In genomic region chr2:217142649-217143266, GRCh38 we compare ENCODE assay signal across 10 cellular contexts.
DNase-seq lines count a peak whose midpoint lies in the region; ATAC-seq, FAIRE-seq and TF ChIP-seq lines count a peak whose summit lies in the region.
"Had no signal": no experiment of that assay in that cellular context is flagged by ENCODE, and none has a peak within 500 bp of the region (broad histone marks: within the 10 kb centered on the region; RNA-seq: fewer than 3 reads in every experiment).

No MANE protein-coding gene starts in this region.

- FAIRE-seq in HTR-8/SVneo (lab: Jason Lieb, UNC): no peak

- peak; percentile 29 for TF ChIP-seq CTCF in WI38 (IDR thresholded peaks at IDR 0.05; ENCODE audit: low read depth, low read length)

- no peak overlapping the region for H2AFZ ChIP-seq in mesenchymal stem cell (ENCODE audit: low read depth, low read length)

- no peak overlapping the region for H2BK120ac ChIP-seq in mesenchymal stem cell (ENCODE audit: low read depth, low read length)

- H3K4me3 ChIP-seq in WI38 (ENCODE audit: low read depth, low read length) (no peak overlapping the region), mesenchymal stem cell (ENCODE audit: insufficient read depth in 1 of 2, low read depth in 1 of 2, low read length in 2 of 2) (no peak overlapping the region)
- H3K4me3 ChIP-seq: BLaER1 had no signal

- H3K4me2 ChIP-seq in mesenchymal stem cell (ENCODE audit: low read length, poor library complexity, severe bottlenecking): no peak overlapping the region
- H3K4me2 ChIP-seq: BLaER1 had no signal

- no peak overlapping the region for H4K8ac ChIP-seq in mesenchymal stem cell (ENCODE audit: low read length)

- no peak overlapping the region for H4K91ac ChIP-seq in mesenchymal stem cell (ENCODE audit: low read length)

- no peaks in the 10 kb centered on the region for H3K79me1 ChIP-seq in mesenchymal stem cell (replicated peaks; ENCODE audit: low read length, poor library complexity, severe bottlenecking)

- no peak overlapping the region for H2BK15ac ChIP-seq in mesenchymal stem cell (ENCODE audit: low read depth, poor library complexity, severe bottlenecking)

- no peaks in the 10 kb centered on the region for H3K27me3 ChIP-seq in mesenchymal stem cell (ENCODE audit: control insufficient read depth in 1 of 2, insufficient read depth in 1 of 2, low read length in 2 of 2)
- H3K27me3 ChIP-seq: BLaER1 had no signal

- no peak overlapping the region for H3K23ac ChIP-seq in mesenchymal stem cell (ENCODE audit: low read length in 2 of 2)

- H3K36me3 ChIP-seq in mesenchymal stem cell (ENCODE audit: control insufficient read depth in 1 of 2, insufficient read depth in 2 of 2, low read depth in 1 of 2, low read length in 2 of 2): no peaks in the 10 kb centered on the region
- H3K36me3 ChIP-seq: BLaER1 had no signal

- H3K14ac ChIP-seq in mesenchymal stem cell (ENCODE audit: low read length in 2 of 2): no peak overlapping the region

- H2BK12ac ChIP-seq in mesenchymal stem cell (ENCODE audit: low read length in 2 of 2): no peak overlapping the region

- 67% methylated on average over 3 of the region's 3 CpGs for WGBS in mesenchymal stem cell

- H3K9me3 ChIP-seq in mesenchymal stem cell (ENCODE audit: control insufficient read depth, low read length): peaks cover 19% of the 10 kb centered on the region

- H3K4me1 ChIP-seq in mesenchymal stem cell (ENCODE audit: control insufficient read depth, insufficient read depth, low read depth, low read length): no peaks in the 10 kb centered on the region
- H3K4me1 ChIP-seq: BLaER1 had no signal

- H2BK5ac ChIP-seq in mesenchymal stem cell (ENCODE audit: low read depth, low read length, poor library complexity, severe bottlenecking): no peak overlapping the region

- no peak overlapping the region for H3K9ac ChIP-seq in mesenchymal stem cell (ENCODE audit: low read length)
- H3K9ac ChIP-seq: BLaER1 had no signal

- peak; percentile 41 for DNase-seq in NCI-H2171 treated with DMSO at 0.1 percent for 48 hours (lab: John Stamatoyannopoulos, UW)
- DNase-seq in NCI-H2171 (lab: John Stamatoyannopoulos, UW): no peak
- peak; percentile 40 for DNase-seq in HT1080 (ENCODE audit: low read depth)
- DNase-seq in mesenchymal stem cell: peak; percentile 10
- no peak for DNase-seq in HTR-8/SVneo (ENCODE audit: insufficient read length, low spot score)
- DNase-seq in OCI-M2 (lab: John Stamatoyannopoulos, UW; ENCODE audit: unreplicated experiment): no peak

- no peak overlapping the region for H3K27ac ChIP-seq in mesenchymal stem cell (ENCODE audit: low read length, poor library complexity, severe bottlenecking)
- H3K27ac ChIP-seq: BLaER1 had no signal

- H2AK5ac ChIP-seq in mesenchymal stem cell (ENCODE audit: low read length, severe bottlenecking): no peak overlapping the region

- H3K4ac ChIP-seq in mesenchymal stem cell (ENCODE audit: low read depth in 1 of 2, low read length in 2 of 2): no peak overlapping the region

- no peak overlapping the region for H3K18ac ChIP-seq in mesenchymal stem cell (ENCODE audit: low read depth in 1 of 2, low read length in 2 of 2)

- ATAC-seq in HG02970 (IDR thresholded peaks at IDR 0.05; ENCODE audit: low FRiP score, unreplicated experiment): no peak
- ATAC-seq: left colon had no signal

Comparison
In these comparisons a context has a peak if more than half of its experiments do, and no peak if none do; other contexts are left out.
1. DNase-seq: peak in NCI-H2171 treated with DMSO at 0.1 percent for 48 hours (single experiment), HT1080 (single experiment) and mesenchymal stem cell (single experiment); none in NCI-H2171 (single experiment), HTR-8/SVneo (single experiment) and OCI-M2 (single experiment).